In the genomic region with DNA sequence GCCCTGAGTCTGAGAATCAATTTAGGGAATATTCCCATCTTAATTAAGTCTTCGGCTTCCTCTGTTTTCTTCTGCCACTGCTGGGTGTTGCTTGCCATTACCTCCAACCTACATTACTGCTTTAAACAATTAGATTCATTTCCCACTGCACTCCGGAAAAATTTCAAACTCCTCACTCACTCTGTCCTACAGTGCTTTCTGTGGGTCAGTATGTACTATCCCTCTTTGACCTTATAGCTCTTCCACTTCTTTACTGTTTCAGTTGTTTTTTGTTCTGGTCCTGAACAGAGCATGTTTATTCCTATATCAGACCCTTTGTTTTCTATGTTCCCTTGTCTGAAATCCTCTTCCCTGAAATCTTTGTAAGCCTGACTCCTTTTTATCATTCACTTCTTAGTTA, we compare ENCODE assay signal across 20 cellular contexts.
"Had no signal": no experiment of that assay in that cellular context is flagged by ENCODE, and none has a peak within 500 bp of the region (broad histone marks: within the 10 kb centered on the region; RNA-seq: fewer than 3 reads in every experiment).

No MANE protein-coding gene starts in this region.

- H3K27ac Mint-ChIP-seq: activated CD4-positive, alpha-beta T cell treated with anti-CD3 and anti-CD28 coated beads, Interleukin-2, amount 10 ng/mL, durations not matched to agents 7 days and 5 days; activated naive CD8-positive, alpha-beta T cell; activated T-cell treated with anti-CD3 and anti-CD28 coated beads, Interleukin-2, amount 50 U/mL, for 72 hours; brain; natural killer cell treated with Interleukin-12 subunit alpha and Interleukin-12 subunit beta and Interleukin-15 and Interleukin-18, amount 100 ng/mL, for 72 hours; T-helper 17 cell; WTC11 had no signal

- H3K27me3 Mint-ChIP-seq: activated CD4-positive, alpha-beta T cell treated with anti-CD3 and anti-CD28 coated beads, Interleukin-2, amount 10 ng/mL, durations not matched to agents 7 days and 5 days; brain; central memory CD8-positive, alpha-beta T cell; natural killer cell treated with Interleukin-12 subunit alpha and Interleukin-12 subunit beta and Interleukin-15 and Interleukin-18, amount 100 ng/mL, for 72 hours; T-helper 17 cell had no signal

- H3K36me3 Mint-ChIP-seq: activated naive CD8-positive, alpha-beta T cell; brain; WTC11 had no signal

- H3K4me3 Mint-ChIP-seq: activated CD4-positive, alpha-beta T cell treated with anti-CD3 and anti-CD28 coated beads, Interleukin-2, amount 10 ng/mL, durations not matched to agents 7 days and 5 days; activated naive CD8-positive, alpha-beta T cell; activated T-cell treated with anti-CD3 and anti-CD28 coated beads, Interleukin-2, amount 50 U/mL, for 72 hours; brain; central memory CD8-positive, alpha-beta T cell; natural killer cell treated with Interleukin-12 subunit alpha and Interleukin-12 subunit beta and Interleukin-15 and Interleukin-18, amount 100 ng/mL, for 72 hours; T-helper 17 cell; WTC11 had no signal

- H3K4me3 ChIP-seq: esophagus squamous epithelium, sigmoid colon, thoracic aorta, upper lobe of right lung had no signal

- DNase-seq: activated CD4-positive, alpha-beta T cell treated with anti-CD3 and anti-CD28 coated beads, Interleukin-2, amount 10 ng/mL, durations not matched to agents 7 days and 5 days; activated CD8-positive, alpha-beta memory T cell treated with anti-CD3 and anti-CD28 coated beads, Interleukin-2, amount 50 U/mL, for 48 hours; activated gamma-delta T cell; activated T-cell treated with anti-CD3 and anti-CD28 coated beads, Interleukin-2, amount 50 U/mL, for 72 hours; amygdala; cortex of kidney; effector CD4-positive, alpha-beta T cell; esophagus squamous epithelium; hippocampal formation; kidney glomerular epithelial cell; sigmoid colon; stimulated activated CD4-positive, alpha-beta T cell treated with anti-CD3 and anti-CD28 coated beads, Interleukin-1b, Interleukin-23, amount 100 ng/mL, for 48 hours; T-helper 17 cell; upper lobe of right lung had no signal

- H3K4me1 Mint-ChIP-seq: activated CD4-positive, alpha-beta T cell treated with anti-CD3 and anti-CD28 coated beads, Interleukin-2, amount 10 ng/mL, durations not matched to agents 7 days and 5 days; central memory CD8-positive, alpha-beta T cell; T-helper 17 cell had no signal

- H3K9me3 Mint-ChIP-seq: activated CD4-positive, alpha-beta T cell treated with anti-CD3 and anti-CD28 coated beads, Interleukin-2, amount 10 ng/mL, durations not matched to agents 7 days and 5 days; brain; WTC11 had no signal

- H3K4me1 ChIP-seq: sigmoid colon, upper lobe of right lung had no signal

- H3K27me3 ChIP-seq: esophagus squamous epithelium, sigmoid colon, upper lobe of right lung had no signal

- H3K36me3 ChIP-seq: esophagus squamous epithelium, sigmoid colon, thoracic aorta, upper lobe of right lung had no signal

- H3K9me3 ChIP-seq: esophagus squamous epithelium, sigmoid colon, thoracic aorta, upper lobe of right lung had no signal
